ENCODE assay signal across 29 cellular contexts in genomic region chr7:32694182-32694581, GRCh38.
DNase-seq lines count a peak whose midpoint lies in the region; ATAC-seq, FAIRE-seq and TF ChIP-seq lines count a peak whose summit lies in the region.
"Had no signal": no experiment of that assay in that cellular context is flagged by ENCODE, and none has a peak within 500 bp of the region (broad histone marks: within the 10 kb centered on the region; RNA-seq: fewer than 3 reads in every experiment).

No MANE protein-coding gene starts in this region.

- no peak for TF ChIP-seq RAD21 in K562 (CRISPR knock-in tag; conservative IDR thresholded peaks at IDR 0.05 in 1 of 2, IDR thresholded peaks at IDR 0.05 in 1 of 2)

- H2AFZ ChIP-seq in K562 (ENCODE audit: low read depth, low read length), result no peak overlapping the region

- TF ChIP-seq POLR2A in K562 (conservative IDR thresholded peaks at IDR 0.05) (no peak), stomach (IDR thresholded peaks at IDR 0.05) (no peak)

- ATAC-seq in K562, result no peak
- ATAC-seq: A549; CD8-positive, alpha-beta T cell had no signal

- no peaks in the 10 kb centered on the region for H3K9me1 ChIP-seq in K562 (ENCODE audit: control insufficient read depth, insufficient read depth, low read length)

- no peak overlapping the region for H3K4me2 ChIP-seq in K562 (ENCODE audit: insufficient read depth, low read length)
- H3K4me2 ChIP-seq: A549, BLaER1 had no signal

- no peaks in the 10 kb centered on the region for H3K27me3 ChIP-seq in K562 (ENCODE audit: control insufficient read depth in 2 of 2, insufficient read depth in 2 of 2, low read length in 2 of 2)
- H3K27me3 ChIP-seq in stomach, result no peaks in the 10 kb centered on the region
- H3K27me3 ChIP-seq: BE2C; BLaER1; BLaER1 treated with 17β-estradiol and CSF1 and Interleukin-3, amounts not matched to agents 10 nM and 100 nM had no signal

- H3K4me1 ChIP-seq in K562 (replicated peaks in 1 of 2; ENCODE audit: control insufficient read depth in 2 of 2, insufficient read depth in 2 of 2, low read length in 2 of 2) (peaks cover 0 to 6% of the 10 kb centered on the region in 2 experiments; a peak in 1 of 5 replicates), stomach (no peaks in the 10 kb centered on the region)
- H3K4me1 ChIP-seq: BE2C, Caco-2 had no signal

- CTCF ChIA-PET in K562 (lab: Yijun Ruan, JAX; ENCODE audit: low intra/inter-chr PET ratio), result no interaction called here

- no peak overlapping the region for H3K9ac ChIP-seq in K562 (ENCODE audit: insufficient read depth in 1 of 2, low read depth in 2 of 2, low read length in 2 of 2)
- H3K9ac ChIP-seq: BLaER1; BLaER1 treated with 17β-estradiol and CSF1 and Interleukin-3, amounts not matched to agents 10 nM and 100 nM had no signal

- H4K20me1 ChIP-seq in K562 (replicated peaks; ENCODE audit: control insufficient read depth, insufficient read depth, low read length), result no peaks in the 10 kb centered on the region
- H4K20me1 ChIP-seq: BLaER1; BLaER1 treated with 17β-estradiol and CSF1 and Interleukin-3, amounts not matched to agents 10 nM and 100 nM had no signal

- in situ Hi-C loops in K562 (cut with MboI), result loop anchor here (10.0 kb wide), 1 partner anchor 351 kb away; no protein-coding TSS in a partner anchor

- 29% methylated on average over 1 of the region's 1 CpG for WGBS in K562 (ENCODE audit: insufficient coverage, low coverage, missing lambda C conversion rate)
- WGBS in stomach, 5 donors, result 92 to 100% (median 93%) methylated on average over 1 of the region's 1 CpG

- H3K79me2 ChIP-seq in K562 (ENCODE audit: control insufficient read depth, insufficient read depth, low read length), result no peaks in the 10 kb centered on the region

- TF ChIP-seq EP300 in K562 (IDR thresholded peaks at IDR 0.05; ENCODE audit: low read length) (no peak), stomach (IDR thresholded peaks at IDR 0.05) (no peak)

- no peak for TF ChIP-seq CTCF in K562 (IDR thresholded peaks at IDR 0.05 in 2 of 3, conservative IDR thresholded peaks at IDR 0.05 in 1 of 3; ENCODE audit: insufficient read depth in 2 of 3, low read depth in 1 of 3, low read length in 3 of 3)
- TF ChIP-seq CTCF in stomach (IDR thresholded peaks at IDR 0.05), result no peak

- DNase-seq in K562 (ENCODE audit: extremely low read depth in 1 of 4, low spot score in 3 of 4) (no peak), stomach (no peak)
- DNase-seq: 8988T; ACHN; AML-193; BE2C; C1 segment of cervical spinal cord; Caco-2; Calu3; CD4-positive, alpha-beta memory T cell; CD4-positive, alpha-beta T cell; CD4-positive, CD25-positive, alpha-beta regulatory T cell; CD8-positive, alpha-beta memory T cell; CD8-positive, alpha-beta T cell; COR-L47; DMS 273 treated with DMSO at 0.1 percent for 48 hours; DMS153; DMS53; DMS79; DMS79 treated with DMSO at 0.1 percent for 48 hours; DND-41; EL had no signal

- H3K4me3 ChIP-seq in K562, result no peak overlapping the region
- no peak overlapping the region for H3K4me3 ChIP-seq in stomach
- H3K4me3 ChIP-seq: A549; BLaER1; BLaER1 treated with 17β-estradiol and CSF1 and Interleukin-3, amounts not matched to agents 10 nM and 100 nM had no signal

- H3K9me3 ChIP-seq in K562 (replicated peaks; ENCODE audit: control insufficient read depth, insufficient read depth, low read depth, low read length), result peaks cover 3% of the 10 kb centered on the region
- peaks cover 0 to 6% (median 2%) of the 10 kb centered on the region in 4 donors for H3K9me3 ChIP-seq in stomach
- H3K9me3 ChIP-seq: BE2C, Caco-2 had no signal

- H3K27ac ChIP-seq in K562 (ENCODE audit: extremely low read depth, low read depth, low read length), result no peak overlapping the region
- H3K27ac ChIP-seq in stomach, result no peak overlapping the region
- H3K27ac ChIP-seq: 22Rv1; A549; BLaER1; BLaER1 treated with 17β-estradiol and CSF1 and Interleukin-3, amounts not matched to agents 10 nM and 100 nM; C4-2B had no signal

- intact Hi-C loops in K562 (cut with micrococcal nuclease) (loop anchor here (5.0 kb wide), 1 partner anchor 248 kb away; no protein-coding TSS in a partner anchor), stomach (cut with DNase I; ENCODE audit: low total_unique reads) (no loop called here)

- H3K36me3 ChIP-seq in K562 (ENCODE audit: control insufficient read depth, insufficient read depth, low read length) (no peaks in the 10 kb centered on the region), stomach (no peaks in the 10 kb centered on the region)
- H3K36me3 ChIP-seq: BE2C; BLaER1; BLaER1 treated with 17β-estradiol and CSF1 and Interleukin-3, amounts not matched to agents 10 nM and 100 nM had no signal

- no TSS peak for BruUV-seq in K562 (replicated peaks; lab: Mats Ljungman, UMichigan)

- FAIRE-seq in K562 (lab: Jason Lieb, UNC), result no peak
- FAIRE-seq: A204.1, A549, D721Med had no signal

- POLR2A ChIA-PET in K562 (lab: Yijun Ruan, JAX), result no interaction called here

TF ChIP-seq in K562, 482 proteins besides CTCF, POLR2A, EP300 and RAD21:
- TF ChIP-seq TRIM28 (IDR thresholded peaks at IDR 0.05), result peak; percentile 33; the same call in 1 of the 2 replicates
- peak; percentile 40 for TF ChIP-seq ZNF280A (IDR thresholded peaks at IDR 0.05; ENCODE audit: low read depth, partially characterized antibody)
- no peak for TF ChIP-seq ELF2 (CRISPR knock-in tag; IDR thresholded peaks at IDR 0.05)
- peak in 1 of 2 experiments; percentile 32; a peak in 1 of 3 replicates for TF ChIP-seq CBX3 (IDR thresholded peaks at IDR 0.05; ENCODE audit: borderline replicate concordance in 1 of 2, low read length in 2 of 2)
- TF ChIP-seq PTBP1 (IDR thresholded peaks at IDR 0.05; ENCODE audit: low read depth, low read length), result no peak
- peak in 1 of 2 experiments; percentile 99 for TF ChIP-seq AFF1 (IDR thresholded peaks at IDR 0.05; ENCODE audit: low read depth in 1 of 2, partially characterized antibody in 2 of 2)
- TF ChIP-seq ZNF12 (CRISPR knock-in tag; IDR thresholded peaks at IDR 0.05), result no peak
- TF ChIP-seq TAF1 (IDR thresholded peaks at IDR 0.05; ENCODE audit: control insufficient read depth, extremely low read depth, insufficient read depth, low read length, severe bottlenecking), result no peak
